ENCODE assay signal across 8 cellular contexts in the genomic region with DNA sequence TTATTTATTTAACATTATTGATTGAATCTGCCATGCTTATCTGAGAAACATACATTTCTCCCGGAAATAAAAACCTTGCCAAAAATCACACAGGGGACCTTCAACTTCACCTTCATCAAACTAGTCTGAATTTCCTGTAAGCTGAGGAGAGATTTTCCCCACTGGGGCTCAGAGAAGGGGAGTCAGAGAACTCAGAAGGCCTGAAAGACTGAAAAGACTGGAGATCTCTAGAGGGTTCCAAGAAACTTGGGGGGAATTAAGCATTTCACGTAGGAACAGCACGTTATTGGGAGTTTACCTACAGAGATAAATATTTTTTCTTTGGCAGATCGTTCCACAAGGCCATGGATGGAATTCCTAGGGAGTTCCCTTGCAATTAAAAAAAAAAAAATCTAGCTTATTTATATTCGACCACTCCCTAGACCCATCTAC. TPM values are rescaled to one million over a fixed set of nuclear protein-coding genes. Genes with fewer than 3 reads are reported as not detected.
DNase-seq lines count a peak whose midpoint lies in the region; ATAC-seq and TF ChIP-seq lines count a peak whose summit lies in the region.

No MANE protein-coding gene starts in this region.

- no peaks in the 10 kb centered on the region for H3K9me3 Mint-ChIP-seq in activated naive CD4-positive, alpha-beta T cell treated with anti-CD3 and anti-CD28 coated beads, Interleukin-2, amount 10 ng/mL, durations not matched to agents 7 days and 5 days
- no peaks in the 10 kb centered on the region for H3K9me3 Mint-ChIP-seq in activated naive CD8-positive, alpha-beta T cell treated with anti-CD3 and anti-CD28 coated beads, Interleukin-2, amount 10 ng/mL, durations not matched to agents 7 days and 5 days

- peak overlapping the region; percentile 98 for H3K27ac Mint-ChIP-seq in activated naive CD4-positive, alpha-beta T cell treated with anti-CD3 and anti-CD28 coated beads, Interleukin-2, amount 10 ng/mL, durations not matched to agents 7 days and 5 days
- H3K27ac Mint-ChIP-seq in activated naive CD8-positive, alpha-beta T cell treated with anti-CD3 and anti-CD28 coated beads, Interleukin-2, amount 10 ng/mL, durations not matched to agents 7 days and 5 days = peak overlapping the region; percentile 98

- POLR2A ChIA-PET in activated naive CD8-positive, alpha-beta T cell treated with anti-CD3 and anti-CD28 coated beads, Interleukin-2, amount 10 ng/mL, durations not matched to agents 7 days and 5 days (lab: Charles Lee) = interaction anchor here (0.5 to 1.8 kb wide), 11 partner anchors 10 to 494 kb away, joined by 3 to 13 read pairs (median 3); partner anchors contain the start of gene BPTF

- H3K4me1 Mint-ChIP-seq in activated naive CD4-positive, alpha-beta T cell treated with anti-CD3 and anti-CD28 coated beads, Interleukin-2, amount 10 ng/mL, durations not matched to agents 7 days and 5 days = peaks cover 36% of the 10 kb centered on the region
- peaks cover 19% of the 10 kb centered on the region for H3K4me1 Mint-ChIP-seq in activated naive CD8-positive, alpha-beta T cell treated with anti-CD3 and anti-CD28 coated beads, Interleukin-2, amount 10 ng/mL, durations not matched to agents 7 days and 5 days

- H3K36me3 Mint-ChIP-seq in activated naive CD4-positive, alpha-beta T cell treated with anti-CD3 and anti-CD28 coated beads, Interleukin-2, amount 10 ng/mL, durations not matched to agents 7 days and 5 days = peaks cover 25% of the 10 kb centered on the region
- peaks cover 8% of the 10 kb centered on the region for H3K36me3 Mint-ChIP-seq in activated naive CD8-positive, alpha-beta T cell treated with anti-CD3 and anti-CD28 coated beads, Interleukin-2, amount 10 ng/mL, durations not matched to agents 7 days and 5 days

- H3K36me3 ChIP-seq in thoracic aorta = peaks cover 7% of the 10 kb centered on the region

- H3K27ac ChIP-seq in layer of hippocampus (ENCODE audit: low read depth, low read length) = peak overlapping the region; percentile 40
- peak overlapping the region; percentile 66 to 87 for H3K27ac ChIP-seq in thoracic aorta

- no peak for DNase-seq in activated naive CD4-positive, alpha-beta T cell treated with anti-CD3 and anti-CD28 coated beads, Interleukin-2, amount 10 ng/mL, durations not matched to agents 7 days and 5 days
- DNase-seq in activated naive CD4-positive, alpha-beta T cell (lab: John Stamatoyannopoulos, UW) = no peak
- no peak for DNase-seq in activated naive CD8-positive, alpha-beta T cell treated with anti-CD3 and anti-CD28 coated beads, Interleukin-2, amount 10 ng/mL, durations not matched to agents 7 days and 5 days
- DNase-seq in thoracic aorta (ENCODE audit: low spot score) = no peak
- no peak for DNase-seq in NCI-H1436 (lab: John Stamatoyannopoulos, UW)

- no peaks in the 10 kb centered on the region for H3K9me3 ChIP-seq in thoracic aorta

- CTCF ChIA-PET in activated naive CD4-positive, alpha-beta T cell treated with anti-CD3 and anti-CD28 coated beads, Interleukin-2, amount 10 ng/mL, durations not matched to agents 7 days and 5 days (lab: Charles Lee) = interaction anchor here (0.6 to 2.0 kb wide), 3 partner anchors 9 to 342 kb away, joined by 3 to 4 read pairs (median 3); no protein-coding TSS in a partner anchor

- H3K27me3 Mint-ChIP-seq in activated naive CD4-positive, alpha-beta T cell treated with anti-CD3 and anti-CD28 coated beads, Interleukin-2, amount 10 ng/mL, durations not matched to agents 7 days and 5 days = peaks cover 3% of the 10 kb centered on the region
- no peaks in the 10 kb centered on the region for H3K27me3 Mint-ChIP-seq in activated naive CD8-positive, alpha-beta T cell treated with anti-CD3 and anti-CD28 coated beads, Interleukin-2, amount 10 ng/mL, durations not matched to agents 7 days and 5 days

- peaks cover 11 to 14% of the 10 kb centered on the region in 2 donors for H3K4me1 ChIP-seq in thoracic aorta (ENCODE audit: control insufficient read depth in 1 of 2, low read depth in 2 of 2)

- ATAC-seq in activated naive CD8-positive, alpha-beta T cell treated with anti-CD3 and anti-CD28 coated beads, Interleukin-2, amount 10 ng/mL, durations not matched to agents 7 days and 5 days (ENCODE audit: low read depth) = peak; percentile 1
- ATAC-seq in thoracic aorta (ENCODE audit: insufficient number of reproducible peaks, low FRiP score, low read depth) = peak; percentile 27
- ATAC-seq in HG03354 (IDR thresholded peaks at IDR 0.05; ENCODE audit: poor library complexity, severe bottlenecking, unreplicated experiment) = no peak
- ATAC-seq in HG02571 (IDR thresholded peaks at IDR 0.05; ENCODE audit: unreplicated experiment) = no peak

- peak overlapping the region; percentile 92 for H3K4me3 Mint-ChIP-seq in activated naive CD4-positive, alpha-beta T cell treated with anti-CD3 and anti-CD28 coated beads, Interleukin-2, amount 10 ng/mL, durations not matched to agents 7 days and 5 days
- H3K4me3 Mint-ChIP-seq in activated naive CD8-positive, alpha-beta T cell treated with anti-CD3 and anti-CD28 coated beads, Interleukin-2, amount 10 ng/mL, durations not matched to agents 7 days and 5 days = peak overlapping the region; percentile 99

- TF ChIP-seq CTCF in thoracic aorta (IDR thresholded peaks at IDR 0.05) = no peak

- H3K4me3 ChIP-seq in thoracic aorta = peak overlapping the region; percentile 88

- H3K27me3 ChIP-seq in layer of hippocampus (ENCODE audit: control insufficient read depth, insufficient read depth, low read length) (no peaks in the 10 kb centered on the region), thoracic aorta (replicated peaks; ENCODE audit: insufficient read depth) (no peaks in the 10 kb centered on the region)

RNA-seq across cellular contexts. Expression of gene NOL11, which starts 0.5 kb away (rescaled TPM):
- total RNA-seq in activated naive CD8-positive, alpha-beta T cell treated with anti-CD3 and anti-CD28 coated beads, Interleukin-2, amount 10 ng/mL, durations not matched to agents 7 days and 5 days = 10 to 100 TPM; 42.2 to 48.9 TPM
- total RNA-seq in thoracic aorta = 10 to 100 TPM; 12.2 to 22.2 TPM

Comparison
In these comparisons a context has a peak if more than half of its experiments do, and no peak if none do; other contexts are left out.
1. ATAC-seq: peak in activated naive CD8-positive, alpha-beta T cell treated with anti-CD3 and anti-CD28 coated beads, Interleukin-2, amount 10 ng/mL, durations not matched to agents 7 days and 5 days (single experiment) and thoracic aorta (single experiment); none in HG03354 (single experiment) and HG02571 (single experiment).